ENCODE assay signal across 8 cellular contexts in the genomic region with DNA sequence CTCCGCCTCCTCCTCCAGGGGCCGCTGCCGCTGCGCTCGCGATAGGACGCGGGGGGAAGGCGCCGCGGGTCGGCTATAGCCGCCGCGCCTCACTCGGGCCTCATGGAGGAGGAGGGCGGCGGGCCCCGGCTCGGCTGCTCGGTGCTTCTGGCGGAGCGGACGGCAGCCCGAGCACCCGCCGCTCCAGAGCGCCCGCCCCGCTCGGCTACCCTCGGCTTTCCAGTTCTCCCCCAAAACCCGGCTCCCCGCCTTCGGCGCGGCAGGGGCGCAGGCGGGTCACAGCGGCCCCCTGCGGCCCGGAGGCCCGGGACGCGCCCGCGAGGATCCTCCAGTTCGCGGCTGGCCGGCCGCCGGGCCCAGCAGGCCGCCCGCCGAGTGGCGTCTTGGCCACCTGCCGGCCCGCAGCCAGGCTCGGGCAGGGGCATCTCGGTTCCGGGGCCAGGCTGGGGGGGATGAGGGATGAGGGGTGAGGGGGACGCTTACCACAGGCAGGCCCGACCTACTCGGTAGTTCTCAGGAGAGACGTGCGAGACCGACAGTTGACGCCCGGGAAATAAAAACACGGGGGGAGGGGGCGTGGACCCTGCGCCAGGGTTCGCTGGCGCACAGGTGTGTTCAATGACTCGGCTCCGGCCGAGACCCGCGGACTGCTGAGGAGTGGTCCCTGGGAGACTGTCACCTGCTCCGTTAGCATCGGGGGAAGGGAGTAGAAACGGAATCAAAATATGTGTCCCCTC. TPM values are rescaled to one million over a fixed set of nuclear protein-coding genes. Genes with fewer than 3 reads are reported as not detected.
A peak's percentile ranks its signal among the peaks of the same experiment; 100 is the strongest.
DNase-seq lines count a peak whose midpoint lies in the region; ATAC-seq and TF ChIP-seq lines count a peak whose summit lies in the region.

A gene with protein sequence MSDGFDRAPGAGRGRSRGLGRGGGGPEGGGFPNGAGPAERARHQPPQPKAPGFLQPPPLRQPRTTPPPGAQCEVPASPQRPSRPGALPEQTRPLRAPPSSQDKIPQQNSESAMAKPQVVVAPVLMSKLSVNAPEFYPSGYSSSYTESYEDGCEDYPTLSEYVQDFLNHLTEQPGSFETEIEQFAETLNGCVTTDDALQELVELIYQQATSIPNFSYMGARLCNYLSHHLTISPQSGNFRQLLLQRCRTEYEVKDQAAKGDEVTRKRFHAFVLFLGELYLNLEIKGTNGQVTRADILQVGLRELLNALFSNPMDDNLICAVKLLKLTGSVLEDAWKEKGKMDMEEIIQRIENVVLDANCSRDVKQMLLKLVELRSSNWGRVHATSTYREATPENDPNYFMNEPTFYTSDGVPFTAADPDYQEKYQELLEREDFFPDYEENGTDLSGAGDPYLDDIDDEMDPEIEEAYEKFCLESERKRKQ (minus strand): TSS at position 221 of the 737 bp plus-strand sequence. CDS start 231 bp downstream, outside the sequence.

- H3K27ac ChIP-seq in KMS-11, result peak within 1 kb of the TSS; percentile 83
- H3K27ac ChIP-seq in neural cell (ENCODE audit: low read length), result peak within 1 kb of the TSS; percentile 98
- H3K27ac ChIP-seq in stomach smooth muscle (ENCODE audit: low read length), result peak within 1 kb of the TSS; percentile 75

- no peak within 1 kb of the TSS for H3K4me3 ChIP-seq in KMS-11 (IDR thresholded peaks at IDR 0.05; ENCODE audit: insufficient read depth, low read depth, low read length)
- peak within 1 kb of the TSS; percentile 86 for H3K4me3 ChIP-seq in neural cell (ENCODE audit: low read length)
- H3K4me3 ChIP-seq in stomach smooth muscle (ENCODE audit: low read length in 2 of 2), result peak within 1 kb of the TSS; percentile 80 to 89

- TF ChIP-seq RAD21 in neural cell (conservative IDR thresholded peaks at IDR 0.05), result no peak

- H3K36me3 ChIP-seq in KMS-11 (ENCODE audit: insufficient read depth) (no peaks in the 10 kb centered on the region), neural cell (ENCODE audit: insufficient read depth, low read length) (peaks cover 14% of the 10 kb centered on the region), stomach smooth muscle (ENCODE audit: control insufficient read depth in 2 of 2, insufficient read depth in 2 of 2, low read length in 2 of 2) (no peaks in the 10 kb centered on the region)

- peak within 1 kb of the TSS; percentile 91 for H3K9ac ChIP-seq in KMS-11
- peak within 1 kb of the TSS; percentile 98 for H3K9ac ChIP-seq in neural cell (ENCODE audit: low read length)
- peak within 1 kb of the TSS; percentile 86 to 90 for H3K9ac ChIP-seq in stomach smooth muscle (ENCODE audit: low read length in 2 of 2)

- ATAC-seq in GM21786 (IDR thresholded peaks at IDR 0.05; ENCODE audit: unreplicated experiment), result peak; percentile 66

- TF ChIP-seq EP300 in neural cell (conservative IDR thresholded peaks at IDR 0.05; ENCODE audit: poor library complexity, severe bottlenecking), result peak; percentile 34

- H3K4me2 ChIP-seq in KMS-11, result peak within 1 kb of the TSS; percentile 84
- peak within 1 kb of the TSS; percentile 100 for H3K4me2 ChIP-seq in neural cell (ENCODE audit: low read length)

- H3K79me2 ChIP-seq in KMS-11 (ENCODE audit: insufficient read depth, low read depth), result peaks cover 28% of the 10 kb centered on the region
- peaks cover 42% of the 10 kb centered on the region for H3K79me2 ChIP-seq in neural cell (replicated peaks; ENCODE audit: insufficient read depth, low read length)

- TF ChIP-seq POLR2A in Raji (IDR thresholded peaks at IDR 0.05; ENCODE audit: insufficient read depth, low read depth, low read length), result peak; percentile 62

- H2AFZ ChIP-seq in KMS-11 (ENCODE audit: low read depth) (peak within 1 kb of the TSS; percentile 77), neural cell (ENCODE audit: low read depth, low read length) (peak within 1 kb of the TSS; percentile 98)

- H3K27me3 ChIP-seq in KMS-11 (ENCODE audit: insufficient read depth, low read depth) (no peaks in the 10 kb centered on the region), neural cell (ENCODE audit: insufficient read depth, low read depth, low read length) (no peaks in the 10 kb centered on the region), stomach smooth muscle (ENCODE audit: control insufficient read depth in 1 of 2, insufficient read depth in 2 of 2, low read length in 2 of 2) (no peaks in the 10 kb centered on the region)

- H4K20me1 ChIP-seq in KMS-11 (ENCODE audit: insufficient read depth), result no peaks in the 10 kb centered on the region
- H4K20me1 ChIP-seq in neural cell (ENCODE audit: insufficient read depth), result no peaks in the 10 kb centered on the region

- H3K9me3 ChIP-seq in neural cell (ENCODE audit: low read length), result no peaks in the 10 kb centered on the region
- H3K9me3 ChIP-seq in stomach smooth muscle (ENCODE audit: control insufficient read depth in 2 of 2, low read length in 2 of 2), result no peaks in the 10 kb centered on the region

- H3K4me1 ChIP-seq in KMS-11 (ENCODE audit: low read depth, poor library complexity, severe bottlenecking) (peaks cover 28% of the 10 kb centered on the region), stomach smooth muscle (ENCODE audit: control insufficient read depth, insufficient read depth, low read length) (peaks cover 9% of the 10 kb centered on the region)

- TF ChIP-seq CTCF in KMS-11 (conservative IDR thresholded peaks at IDR 0.05; ENCODE audit: low read depth, low read length) (peak; percentile 54; the same call in 1 of the 2 replicates), neural cell (IDR thresholded peaks at IDR 0.05; ENCODE audit: poor library complexity, severe bottlenecking) (peak; percentile 82)

- DNase-seq in ELF-1 (ENCODE audit: low read depth, low spot score) (peak; percentile 83), fibroblast of the conjunctiva (ENCODE audit: low read depth) (peak; percentile 61)
- peak; percentile 77 for DNase-seq in activated effector memory CD4-positive, alpha-beta T cell treated with Interleukin-2 at 50 U/mL for 16 hours

- peaks cover 4% of the 10 kb centered on the region for H3F3A ChIP-seq in neural cell (ENCODE audit: insufficient read depth, low read length, poor library complexity, severe bottlenecking)

- no peaks in the 10 kb centered on the region for H3K9me2 ChIP-seq in neural cell (ENCODE audit: insufficient read depth, low read length)

TF ChIP-seq in neural cell, 6 proteins besides CTCF, POLR2A, EP300 and RAD21:
- TF ChIP-seq TAF1 (IDR thresholded peaks at IDR 0.05; ENCODE audit: low read depth) (no peak), SMC3 (conservative IDR thresholded peaks at IDR 0.05; ENCODE audit: poor library complexity) (peak; percentile 23), POLR2AphosphoS5 (IDR thresholded peaks at IDR 0.05) (peak; percentile 60), EZH2 (IDR thresholded peaks at IDR 0.05; ENCODE audit: borderline replicate concordance, insufficient read depth, low read length, poor library complexity, severe bottlenecking) (no peak)

RNA-seq across cellular contexts. Expression of the gene that starts here (rescaled TPM):
- 266 and 276 TPM in 2 replicates for polyA plus RNA-seq in neural cell
- 276 and 281 TPM in 2 replicates for polyA minus RNA-seq in neural cell
